12 cellular contexts compared by ENCODE assay signal in genomic region chrX:44908198-44908597, GRCh38. TPM values are rescaled to one million over a fixed set of nuclear protein-coding genes. Genes with fewer than 3 reads are reported as not detected.
DNase-seq lines count a peak whose midpoint lies in the region; ATAC-seq and TF ChIP-seq lines count a peak whose summit lies in the region.
"Had no signal": no experiment of that assay in that cellular context is flagged by ENCODE, and none has a peak within 500 bp of the region (broad histone marks: within the 10 kb centered on the region; RNA-seq: fewer than 3 reads in every experiment).

No MANE protein-coding gene starts in this region.

- H3K36me3 ChIP-seq in psoas muscle (ENCODE audit: insufficient read depth in 1 of 2, low read depth in 1 of 2) (no peaks in the 10 kb centered on the region), gastroesophageal sphincter (no peaks in the 10 kb centered on the region)
- H3K36me3 ChIP-seq: transverse colon had no signal

- H3K27me3 Mint-ChIP-seq in activated CD8-positive, alpha-beta memory T cell treated with anti-CD3 and anti-CD28 coated beads, Interleukin-2, amount 10 ng/mL, durations not matched to agents 7 days and 5 days, result no peaks in the 10 kb centered on the region
- H3K27me3 Mint-ChIP-seq: activated CD4-positive, alpha-beta T cell treated with anti-CD3 and anti-CD28 coated beads, Interleukin-2, amount 10 ng/mL, durations not matched to agents 7 days and 5 days had no signal

- no peak for TF ChIP-seq EP300 in gastroesophageal sphincter (IDR thresholded peaks at IDR 0.05)

- H3K9me3 ChIP-seq in psoas muscle (no peaks in the 10 kb centered on the region), gastroesophageal sphincter (no peaks in the 10 kb centered on the region)
- H3K9me3 ChIP-seq: transverse colon had no signal

- DNase-seq in activated CD8-positive, alpha-beta memory T cell treated with anti-CD3 and anti-CD28 coated beads, Interleukin-2, amount 10 ng/mL, durations not matched to agents 7 days and 5 days, result no peak
- no peak for DNase-seq in activated CD8-positive, alpha-beta memory T cell treated with anti-CD3 and anti-CD28 coated beads, Interleukin-2, amount 50 U/mL, for 4 hours
- DNase-seq in NB4 (ENCODE audit: low read depth), result peak; percentile 32
- peak; percentile 13 for DNase-seq in choroid plexus epithelial cell (ENCODE audit: low read depth)
- no peak for DNase-seq in psoas muscle
- no peak for DNase-seq in dedifferentiated amniotic fluid mesenchymal stem cell (ENCODE audit: extremely low spot score)
- DNase-seq: activated CD4-positive, alpha-beta T cell treated with anti-CD3 and anti-CD28 coated beads, Interleukin-2, amount 10 ng/mL, durations not matched to agents 7 days and 5 days; amniotic stem cell; endodermal cell; transverse colon had no signal

- WGBS in psoas muscle, 3 donors, result 25 to 35% (median 28%) methylated on average over 3 of the region's 3 CpGs
- WGBS in gastroesophageal sphincter (ENCODE audit: low coverage in 1 of 2), 2 donors, result 0 to 100% methylated on average over 1 of the region's 3 CpGs

- H3K4me3 Mint-ChIP-seq in activated CD8-positive, alpha-beta memory T cell treated with anti-CD3 and anti-CD28 coated beads, Interleukin-2, amount 10 ng/mL, durations not matched to agents 7 days and 5 days, result no peak overlapping the region
- H3K4me3 Mint-ChIP-seq: activated CD4-positive, alpha-beta T cell treated with anti-CD3 and anti-CD28 coated beads, Interleukin-2, amount 10 ng/mL, durations not matched to agents 7 days and 5 days; endodermal cell had no signal

- H3K4me1 Mint-ChIP-seq in activated CD8-positive, alpha-beta memory T cell treated with anti-CD3 and anti-CD28 coated beads, Interleukin-2, amount 10 ng/mL, durations not matched to agents 7 days and 5 days, result peaks cover 37% of the 10 kb centered on the region

- TF ChIP-seq CTCF in NB4 (IDR thresholded peaks at IDR 0.05; ENCODE audit: low read depth, low read length), result no peak
- TF ChIP-seq CTCF in choroid plexus epithelial cell (conservative IDR thresholded peaks at IDR 0.05; ENCODE audit: low read depth, low read length), result no peak
- TF ChIP-seq CTCF in psoas muscle (IDR thresholded peaks at IDR 0.05), result no peak
- TF ChIP-seq CTCF in gastroesophageal sphincter (IDR thresholded peaks at IDR 0.05), result no peak

- intact Hi-C loops in psoas muscle (cut with DNase I), result no loop called here

- CTCF ChIA-PET in activated CD8-positive, alpha-beta memory T cell treated with anti-CD3 and anti-CD28 coated beads, Interleukin-2, amount 10 ng/mL, durations not matched to agents 7 days and 5 days (lab: Charles Lee), result no interaction called here

- H3K4me1 ChIP-seq in psoas muscle (peaks cover 60% of the 10 kb centered on the region), gastroesophageal sphincter (peaks cover 0 to 27% (median 7%) of the 10 kb centered on the region in 3 donors)

- H3K27ac ChIP-seq in psoas muscle (peak overlapping the region; percentile 71), gastroesophageal sphincter (no peak overlapping the region)
- H3K27ac ChIP-seq: transverse colon had no signal

- H3K36me3 Mint-ChIP-seq in activated CD8-positive, alpha-beta memory T cell treated with anti-CD3 and anti-CD28 coated beads, Interleukin-2, amount 10 ng/mL, durations not matched to agents 7 days and 5 days, result peaks cover 21% of the 10 kb centered on the region

- H3K27me3 ChIP-seq in psoas muscle (ENCODE audit: insufficient read depth in 3 of 3, low read length in 2 of 3) (no peaks in the 10 kb centered on the region), gastroesophageal sphincter (no peaks in the 10 kb centered on the region)
- H3K27me3 ChIP-seq: transverse colon had no signal

- H3K4me3 ChIP-seq in NB4 (ENCODE audit: low read depth, low read length) (no peak overlapping the region), choroid plexus epithelial cell (ENCODE audit: low read depth, low read length) (no peak overlapping the region), psoas muscle (no peak overlapping the region), gastroesophageal sphincter (no peak overlapping the region)
- H3K4me3 ChIP-seq: transverse colon had no signal

- peak overlapping the region; percentile 59 for H3K27ac Mint-ChIP-seq in activated CD8-positive, alpha-beta memory T cell treated with anti-CD3 and anti-CD28 coated beads, Interleukin-2, amount 10 ng/mL, durations not matched to agents 7 days and 5 days
- H3K27ac Mint-ChIP-seq: activated CD4-positive, alpha-beta T cell treated with anti-CD3 and anti-CD28 coated beads, Interleukin-2, amount 10 ng/mL, durations not matched to agents 7 days and 5 days; endodermal cell had no signal

- TF ChIP-seq POLR2A in NB4 (IDR thresholded peaks at IDR 0.05; ENCODE audit: extremely low read depth, insufficient read length) (no peak), gastroesophageal sphincter (IDR thresholded peaks at IDR 0.05) (no peak)

- H3K9me3 Mint-ChIP-seq in activated CD8-positive, alpha-beta memory T cell treated with anti-CD3 and anti-CD28 coated beads, Interleukin-2, amount 10 ng/mL, durations not matched to agents 7 days and 5 days (ENCODE audit: low read depth), result no peaks in the 10 kb centered on the region

- ATAC-seq in activated CD8-positive, alpha-beta memory T cell treated with anti-CD3 and anti-CD28 coated beads, Interleukin-2, amount 10 ng/mL, durations not matched to agents 7 days and 5 days, result no peak
- peak; percentile 93 to 97 (median 96) for ATAC-seq in psoas muscle
- no peak for ATAC-seq in gastroesophageal sphincter
- ATAC-seq in GM21447 (IDR thresholded peaks at IDR 0.05; ENCODE audit: unreplicated experiment), result no peak

RNA-seq across cellular contexts. Expression of gene KDM6A, which starts 35.2 kb away (rescaled TPM):
- total RNA-seq in activated CD8-positive, alpha-beta memory T cell treated with anti-CD3 and anti-CD28 coated beads, Interleukin-2, amount 10 ng/mL, durations not matched to agents 7 days and 5 days, result 10 to 100 TPM; 25.9 to 33.7 TPM
- total RNA-seq in psoas muscle, result 10 to 100 TPM; 13.2 to 21.3 (median 15.9) TPM
- polyA plus RNA-seq in psoas muscle, result 1 to 10 TPM; 3.6 to 6.9 (median 6.4) TPM
- 10 to 100 TPM; 17.0 to 28.6 (median 19.9) TPM for total RNA-seq in gastroesophageal sphincter

Comparison
In these comparisons a context has a peak if more than half of its experiments do, and no peak if none do; other contexts are left out.
1. ATAC-seq: peak in psoas muscle (4 of 4); none in activated CD8-positive, alpha-beta memory T cell treated with anti-CD3 and anti-CD28 coated beads, Interleukin-2, amount 10 ng/mL, durations not matched to agents 7 days and 5 days (single experiment), gastroesophageal sphincter (single experiment) and GM21447 (single experiment).
2. DNase-seq: peak in NB4 (single experiment) and choroid plexus epithelial cell (single experiment); none in activated CD8-positive, alpha-beta memory T cell treated with anti-CD3 and anti-CD28 coated beads, Interleukin-2, amount 10 ng/mL, durations not matched to agents 7 days and 5 days (single experiment), activated CD8-positive, alpha-beta memory T cell treated with anti-CD3 and anti-CD28 coated beads, Interleukin-2, amount 50 U/mL, for 4 hours (single experiment), psoas muscle (0 of 2) and dedifferentiated amniotic fluid mesenchymal stem cell (single experiment).